ENCODE assay signal across 8 cellular contexts in genomic region chr22:26671317-26672059, GRCh38. TPM values are rescaled to one million over a fixed set of nuclear protein-coding genes. Genes with fewer than 3 reads are reported as not detected.
DNase-seq lines count a peak whose midpoint lies in the region; ATAC-seq and TF ChIP-seq lines count a peak whose summit lies in the region.

No MANE protein-coding gene starts in this region.

- H3K4me1 ChIP-seq in GM23248 (ENCODE audit: insufficient read depth) (peaks cover 13% of the 10 kb centered on the region), neuronal stem cell (ENCODE audit: control insufficient read depth in 2 of 2, insufficient read depth in 1 of 2, low read depth in 1 of 2, low read length in 2 of 2) (peaks cover 16 to 27% of the 10 kb centered on the region in 2 donors), tibial artery (peaks cover 0 to 30% (median 23%) of the 10 kb centered on the region in 4 donors)

- no peaks in the 10 kb centered on the region for H3K9me3 Mint-ChIP-seq in activated B cell treated with CpG ODN at 0.5 μM for 24 hours
- H3K9me3 Mint-ChIP-seq in chondrocyte (ENCODE audit: low read depth): no peaks in the 10 kb centered on the region

- TF ChIP-seq CTCF in activated B cell treated with CpG ODN at 0.5 μM for 24 hours (IDR thresholded peaks at IDR 0.05) (no peak), chondrocyte (IDR thresholded peaks at IDR 0.05) (no peak), tibial artery (IDR thresholded peaks at IDR 0.05) (no peak)

- no peak overlapping the region for H3K14ac ChIP-seq in neuronal stem cell (ENCODE audit: low read length)

- H2BK12ac ChIP-seq in neuronal stem cell (ENCODE audit: low read length): no peak overlapping the region

- H4K20me1 ChIP-seq in GM23248 (ENCODE audit: insufficient read depth): no peaks in the 10 kb centered on the region

- no peak overlapping the region for H3K9ac ChIP-seq in GM23248
- no peak overlapping the region for H3K9ac ChIP-seq in neuronal stem cell (ENCODE audit: low read depth, low read length, poor library complexity)

- ATAC-seq in activated B cell treated with CpG ODN at 0.5 μM for 24 hours (ENCODE audit: low read depth): peak; percentile 49

- H2BK120ac ChIP-seq in neuronal stem cell (ENCODE audit: low read depth, low read length): no peak overlapping the region

- H3K4me3 Mint-ChIP-seq in activated B cell treated with CpG ODN at 0.5 μM for 24 hours: peak overlapping the region; percentile 98
- no peak overlapping the region for H3K4me3 Mint-ChIP-seq in chondrocyte (ENCODE audit: unreplicated experiment)

- H3K27me3 Mint-ChIP-seq in activated B cell treated with CpG ODN at 0.5 μM for 24 hours (no peaks in the 10 kb centered on the region), chondrocyte (ENCODE audit: low read depth) (no peaks in the 10 kb centered on the region)

- H3K27ac Mint-ChIP-seq in activated B cell treated with CpG ODN at 0.5 μM for 24 hours: peak overlapping the region; percentile 99
- H3K27ac Mint-ChIP-seq in chondrocyte (ENCODE audit: unreplicated experiment): peak overlapping the region; percentile 97

- no peaks in the 10 kb centered on the region for H3K9me2 ChIP-seq in GM23248 (ENCODE audit: insufficient read depth)

- no peaks in the 10 kb centered on the region for H3K27me3 ChIP-seq in GM23248 (replicated peaks; ENCODE audit: insufficient read depth)
- H3K27me3 ChIP-seq in neuronal stem cell (ENCODE audit: control insufficient read depth in 3 of 3, insufficient read depth in 3 of 3, low read depth in 1 of 3, low read length in 3 of 3): no peaks in the 10 kb centered on the region
- H3K27me3 ChIP-seq in tibial artery: peaks cover 0 to 20% of the 10 kb centered on the region in 2 donors

- 86 to 91% methylated on average over 13 to 15 of the region's 15 CpGs for WGBS in GM23248 (ENCODE audit: low coverage in 1 of 2, low lambda C conversion rate in 2 of 2, missing lambda C conversion rate in 2 of 2), 2 experiments
- no CpG with 5 or more reads among the region's 15 CpGs for WGBS in neuronal stem cell (ENCODE audit: extremely low coverage in 2 of 2, insufficient read length in 2 of 2, insufficient replicate concordance in 1 of 2), 2 donors

- H3K79me2 ChIP-seq in GM23248 (ENCODE audit: insufficient read depth): peaks cover 33% of the 10 kb centered on the region

- H2AFZ ChIP-seq in GM23248: peak overlapping the region; percentile 71; the same call in 1 of the 2 replicates
- no peak overlapping the region for H2AFZ ChIP-seq in neuronal stem cell (ENCODE audit: low read length)

- CTCF ChIA-PET in activated B cell treated with CpG ODN at 0.5 μM for 24 hours (lab: Charles Lee): interaction anchor here (1.2 kb wide), 1 partner anchor 8 kb away, joined by 3 read pairs; no protein-coding TSS in a partner anchor

- no peak overlapping the region for H3K4ac ChIP-seq in neuronal stem cell (ENCODE audit: low read length)

- no peak overlapping the region for H2BK5ac ChIP-seq in neuronal stem cell (ENCODE audit: low read length)

- H3K36me3 Mint-ChIP-seq in activated B cell treated with CpG ODN at 0.5 μM for 24 hours (ENCODE audit: low read depth) (peaks cover 23% of the 10 kb centered on the region), chondrocyte (ENCODE audit: low read depth) (no peaks in the 10 kb centered on the region)

- peak overlapping the region; percentile 5 for H2BK15ac ChIP-seq in neuronal stem cell (ENCODE audit: low read length)

- H4K8ac ChIP-seq in neuronal stem cell (ENCODE audit: low read depth, low read length): no peak overlapping the region

- H3K18ac ChIP-seq in neuronal stem cell (ENCODE audit: low read length): no peak overlapping the region

- H3K27ac ChIP-seq in GM23248: no peak overlapping the region
- H3K27ac ChIP-seq in neuronal stem cell (replicated peaks; ENCODE audit: low read length): peak overlapping the region; percentile 95
- peak overlapping the region; percentile 90 to 97 for H3K27ac ChIP-seq in tibial artery

- no peak overlapping the region for H3K4me3 ChIP-seq in GM23248
- H3K4me3 ChIP-seq in neuronal stem cell (ENCODE audit: low read length in 2 of 2): no peak overlapping the region
- H3K4me3 ChIP-seq in tibial artery: no peak overlapping the region

- in situ Hi-C loops in ACHN (cut with HindIII; ENCODE audit: low pct_ligation_motif_present, low pct_unique_long_range_greater_than_20kb, low sequenced_read_pairs): no loop called here
- in situ Hi-C loops in GM23248 (cut with MboI): no loop called here

- H3F3A ChIP-seq in GM23248 (ENCODE audit: insufficient read depth): peaks cover 25% of the 10 kb centered on the region

- H3K4me2 ChIP-seq in GM23248 (ENCODE audit: unreplicated experiment): no peak overlapping the region
- no peak overlapping the region for H3K4me2 ChIP-seq in neuronal stem cell (ENCODE audit: insufficient read depth, low read length, poor library complexity, severe bottlenecking)

- H3K79me1 ChIP-seq in neuronal stem cell (ENCODE audit: low read depth, low read length): peaks cover 2% of the 10 kb centered on the region

- H3K9me3 ChIP-seq in GM23248 (ENCODE audit: low read depth) (no peaks in the 10 kb centered on the region), neuronal stem cell (replicated peaks in 1 of 2; ENCODE audit: control insufficient read depth in 2 of 2, insufficient read depth in 1 of 2, low read depth in 1 of 2, low read length in 2 of 2) (no peaks in the 10 kb centered on the region), tibial artery (no peaks in the 10 kb centered on the region)

- intact Hi-C loops in activated B cell treated with CpG ODN at 0.5 μM for 24 hours (cut with micrococcal nuclease) (loop anchor here (1.0 to 5.0 kb wide), 7 partner anchors 13 to 1247 kb away; partner anchors contain the start of genes ASPHD2, GRK3, PITPNB and TFIP11), tibial artery (cut with DNase I; ENCODE audit: low total_unique reads) (no loop called here)

- DNase-seq in ACHN (peak; percentile 50), GM23248 (no peak), activated B cell treated with CpG ODN at 0.5 μM for 24 hours (peak; percentile 60), chondrocyte (ENCODE audit: low spot score) (no peak), neuronal stem cell (ENCODE audit: low spot score) (no peak), tibial artery (peak; percentile 40 to 78), NCI-H1092 treated with DMSO at 0.1 percent for 48 hours (lab: John Stamatoyannopoulos, UW) (no peak), AG08396 (ENCODE audit: low spot score) (no peak)

- no peak overlapping the region for H3K23ac ChIP-seq in neuronal stem cell (ENCODE audit: low read depth, low read length, poor library complexity)

- no peak overlapping the region for H4K91ac ChIP-seq in neuronal stem cell (ENCODE audit: low read depth, low read length, poor library complexity)

- no peaks in the 10 kb centered on the region for H3K36me3 ChIP-seq in GM23248 (ENCODE audit: low read depth)
- peaks cover 17 to 50% of the 10 kb centered on the region in 2 donors for H3K36me3 ChIP-seq in neuronal stem cell (replicated peaks in 1 of 2; ENCODE audit: control insufficient read depth in 2 of 2, insufficient read depth in 2 of 2, low read length in 2 of 2)
- H3K36me3 ChIP-seq in tibial artery: no peaks in the 10 kb centered on the region

- peak overlapping the region; percentile 28 for H2AK5ac ChIP-seq in neuronal stem cell (ENCODE audit: low read depth, low read length)

- H3K4me1 Mint-ChIP-seq in activated B cell treated with CpG ODN at 0.5 μM for 24 hours (peaks cover 94% of the 10 kb centered on the region), chondrocyte (ENCODE audit: low read depth) (peaks cover 45% of the 10 kb centered on the region)

- POLR2A ChIA-PET in activated B cell treated with CpG ODN at 0.5 μM for 24 hours (lab: Charles Lee): interaction anchor here (0.7 to 1.6 kb wide), 4 partner anchors 8 to 160 kb away, joined by 3 to 4 read pairs (median 4); no protein-coding TSS in a partner anchor

RNA-seq across cellular contexts. Expression of gene MIAT, which starts 14.1 kb away (rescaled TPM):
- 0.43 and 0.63 TPM in 2 replicates for total RNA-seq in GM23248 (2014; rRNA removed; shearing (Covaris generic))
- 0.05 and 0.23 TPM in 2 replicates for polyA plus RNA-seq in GM23248 (2016; fragmentation: Nextera tagmentation; extraction: Ambion mirVana)
- total RNA-seq in activated B cell treated with CpG ODN at 0.5 μM for 24 hours: 6.6 and 7.3 TPM in 2 replicates
- 2.5 to 6.2 TPM (median 3.5 TPM) in 3 replicates for total RNA-seq in chondrocyte
- 42.5 TPM for polyA plus RNA-seq in neuronal stem cell (2013, experiment 1 of 2)
- polyA plus RNA-seq in neuronal stem cell (2013, experiment 2 of 2): 40.0 TPM

RNA-seq across cellular contexts. Expression of gene CRYBA4, which starts 49.7 kb away (rescaled TPM):
- total RNA-seq in GM23248 (2014; rRNA removed; shearing (Covaris generic)): not detected in 2 replicates
- polyA plus RNA-seq in GM23248 (2016; fragmentation: Nextera tagmentation; extraction: Ambion mirVana): not detected in 2 replicates
- total RNA-seq in activated B cell treated with CpG ODN at 0.5 μM for 24 hours (not detected in 2 replicates), chondrocyte (not detected in 3 replicates)
- polyA plus RNA-seq in neuronal stem cell (2013, experiment 1 of 2): 1.1 TPM
- 1.2 TPM for polyA plus RNA-seq in neuronal stem cell (2013, experiment 2 of 2)

RNA-seq across cellular contexts. Expression of gene CRYBB1, which starts 53.7 kb away (rescaled TPM):
- not detected in 2 replicates for total RNA-seq in GM23248 (2014; rRNA removed; shearing (Covaris generic))
- not detected in 2 replicates for polyA plus RNA-seq in GM23248 (2016; fragmentation: Nextera tagmentation; extraction: Ambion mirVana)
- total RNA-seq in activated B cell treated with CpG ODN at 0.5 μM for 24 hours (not detected in 2 replicates), chondrocyte (not detected in 3 replicates)
- 0.14 TPM for polyA plus RNA-seq in neuronal stem cell (2013, experiment 1 of 2)
- polyA plus RNA-seq in neuronal stem cell (2013, experiment 2 of 2): 0.12 TPM

Comparison
In these comparisons a context has a peak if more than half of its experiments do, and no peak if none do; other contexts are left out.
1. DNase-seq: peak in ACHN (single experiment), activated B cell treated with CpG ODN at 0.5 μM for 24 hours (single experiment) and tibial artery (2 of 2); none in GM23248 (single experiment), chondrocyte (single experiment), neuronal stem cell (single experiment), NCI-H1092 treated with DMSO at 0.1 percent for 48 hours (single experiment) and AG08396 (single experiment).